ENCODE assay signal across 8 cellular contexts in genomic region chr18:7566244-7566586, GRCh38. TPM values are rescaled to one million over a fixed set of nuclear protein-coding genes. Genes with fewer than 3 reads are reported as not detected.
DNase-seq lines count a peak whose midpoint lies in the region; ATAC-seq and TF ChIP-seq lines count a peak whose summit lies in the region.

No MANE protein-coding gene starts in this region.

- H3K4me1 Mint-ChIP-seq in GM23338, result peaks cover 13% of the 10 kb centered on the region
- H3K4me1 Mint-ChIP-seq in activated T-helper 2 cell treated with anti-CD3 and anti-CD28 coated beads, Interferon-gamma antibody, Interleukin-2, Interleukin-4, amounts not matched to agents 10 μg/mL and 5 μg/mL and 100 μg/mL, durations not matched to agents 14 hours and 24 hours and 36 hours (ENCODE audit: low read depth), result no peaks in the 10 kb centered on the region
- H3K4me1 Mint-ChIP-seq in activated CD8-positive, alpha-beta memory T cell treated with anti-CD3 and anti-CD28 coated beads, Interleukin-2, amount 10 ng/mL, durations not matched to agents 7 days and 5 days, result peaks cover 2% of the 10 kb centered on the region

- peaks cover 33% of the 10 kb centered on the region for H3K27me3 Mint-ChIP-seq in GM23338 (ENCODE audit: insufficient read depth, low read depth, poor library complexity)
- peaks cover 51% of the 10 kb centered on the region for H3K27me3 Mint-ChIP-seq in activated T-helper 2 cell treated with anti-CD3 and anti-CD28 coated beads, Interferon-gamma antibody, Interleukin-2, Interleukin-4, amounts not matched to agents 10 μg/mL and 5 μg/mL and 100 μg/mL, durations not matched to agents 14 hours and 24 hours and 36 hours (ENCODE audit: low read depth)
- peaks cover 42% of the 10 kb centered on the region for H3K27me3 Mint-ChIP-seq in activated CD8-positive, alpha-beta memory T cell treated with anti-CD3 and anti-CD28 coated beads, Interleukin-2, amount 10 ng/mL, durations not matched to agents 7 days and 5 days

- H3K9me3 Mint-ChIP-seq in GM23338, result no peaks in the 10 kb centered on the region; the same call in 2 of the 3 replicates
- H3K9me3 Mint-ChIP-seq in activated T-helper 2 cell treated with anti-CD3 and anti-CD28 coated beads, Interferon-gamma antibody, Interleukin-2, Interleukin-4, amounts not matched to agents 10 μg/mL and 5 μg/mL and 100 μg/mL, durations not matched to agents 14 hours and 24 hours and 36 hours, result peaks cover 3% of the 10 kb centered on the region
- H3K9me3 Mint-ChIP-seq in activated CD8-positive, alpha-beta memory T cell treated with anti-CD3 and anti-CD28 coated beads, Interleukin-2, amount 10 ng/mL, durations not matched to agents 7 days and 5 days (ENCODE audit: low read depth), result peaks cover 2% of the 10 kb centered on the region
- no peaks in the 10 kb centered on the region for H3K9me3 Mint-ChIP-seq in activated naive CD4-positive, alpha-beta T cell treated with anti-CD3 and anti-CD28 coated beads, Interleukin-2, amount 50 U/mL, for 72 hours

- whole genome bisulfite sequencing in right cardiac atrium, result 4% methylated on average over 7 of the region's 7 CpGs

- no peaks in the 10 kb centered on the region for H3K36me3 ChIP-seq in GM23338 (ENCODE audit: insufficient read depth)
- no peaks in the 10 kb centered on the region for H3K36me3 ChIP-seq in rectal smooth muscle tissue (ENCODE audit: control insufficient read depth, insufficient read depth, low read length)

- H2AFZ ChIP-seq in GM23338, result peak overlapping the region; percentile 96

- peak overlapping the region; percentile 71 for H3K4me3 ChIP-seq in GM23338
- H3K4me3 ChIP-seq in right cardiac atrium (ENCODE audit: low read length), result peak overlapping the region; percentile 84
- H3K4me3 ChIP-seq in rectal smooth muscle tissue (ENCODE audit: low read length), result peak overlapping the region; percentile 78

- H3K27me3 ChIP-seq in GM23338 (ENCODE audit: insufficient read depth), result peaks cover 57% of the 10 kb centered on the region
- H3K27me3 ChIP-seq in right cardiac atrium (ENCODE audit: control insufficient read depth, insufficient read depth), result no peaks in the 10 kb centered on the region
- H3K27me3 ChIP-seq in rectal smooth muscle tissue (ENCODE audit: control insufficient read depth, insufficient read depth, low read length), result no peaks in the 10 kb centered on the region

- H3K4me2 ChIP-seq in GM23338, result peak overlapping the region; percentile 89

- H3K9me2 ChIP-seq in GM23338 (ENCODE audit: insufficient read depth), result no peaks in the 10 kb centered on the region

- no peak overlapping the region for H3K27ac Mint-ChIP-seq in GM23338
- H3K27ac Mint-ChIP-seq in activated T-helper 2 cell treated with anti-CD3 and anti-CD28 coated beads, Interferon-gamma antibody, Interleukin-2, Interleukin-4, amounts not matched to agents 10 μg/mL and 5 μg/mL and 100 μg/mL, durations not matched to agents 14 hours and 24 hours and 36 hours, result no peak overlapping the region
- H3K27ac Mint-ChIP-seq in activated CD8-positive, alpha-beta memory T cell treated with anti-CD3 and anti-CD28 coated beads, Interleukin-2, amount 10 ng/mL, durations not matched to agents 7 days and 5 days, result no peak overlapping the region
- H3K27ac Mint-ChIP-seq in activated naive CD4-positive, alpha-beta T cell treated with anti-CD3 and anti-CD28 coated beads, Interleukin-2, amount 50 U/mL, for 72 hours, result no peak overlapping the region

- CTCF ChIA-PET in activated CD8-positive, alpha-beta memory T cell treated with anti-CD3 and anti-CD28 coated beads, Interleukin-2, amount 10 ng/mL, durations not matched to agents 7 days and 5 days (lab: Charles Lee), result interaction anchor here (1.0 to 1.5 kb wide), 2 partner anchors 9 to 10 kb away, joined by 3 to 5 read pairs; no protein-coding TSS in a partner anchor

- intact Hi-C loops in activated T-helper 2 cell treated with anti-CD3 and anti-CD28 coated beads, Interferon-gamma antibody, Interleukin-2, Interleukin-4, amounts not matched to agents 10 μg/mL and 5 μg/mL and 100 μg/mL, durations not matched to agents 14 hours and 24 hours and 36 hours (cut with micrococcal nuclease), result loop anchor here (5.0 kb wide), 1 partner anchor 481 kb away; no protein-coding TSS in a partner anchor
- intact Hi-C loops in right cardiac atrium (cut with DNase I), result loop anchor here in 3 of 4 donors (2.0 to 10.0 kb wide), 5 partner anchors 111 to 293 kb away; no protein-coding TSS in a partner anchor

- DNase-seq in GM23338 (ENCODE audit: low spot score), result no peak
- no peak for DNase-seq in activated T-helper 2 cell treated with anti-CD3 and anti-CD28 coated beads, Interferon-gamma antibody, Interleukin-2, Interleukin-4, amounts not matched to agents 10 μg/mL and 5 μg/mL and 100 μg/mL, durations not matched to agents 14 hours and 24 hours and 36 hours (ENCODE audit: low spot score)
- DNase-seq in right cardiac atrium, result no peak
- DNase-seq in NCI-H345 treated with DMSO at 0.1 percent for 48 hours (lab: John Stamatoyannopoulos, UW; ENCODE audit: unreplicated experiment), result no peak
- DNase-seq in activated CD8-positive, alpha-beta memory T cell treated with anti-CD3 and anti-CD28 coated beads, Interleukin-2, amount 10 ng/mL, durations not matched to agents 7 days and 5 days, result no peak
- DNase-seq in activated naive CD4-positive, alpha-beta T cell treated with anti-CD3 and anti-CD28 coated beads, Interleukin-2, amount 50 U/mL, for 72 hours (ENCODE audit: low spot score in 2 of 2), result no peak

- no peaks in the 10 kb centered on the region for H3K36me3 Mint-ChIP-seq in GM23338 (ENCODE audit: low read depth)
- H3K36me3 Mint-ChIP-seq in activated T-helper 2 cell treated with anti-CD3 and anti-CD28 coated beads, Interferon-gamma antibody, Interleukin-2, Interleukin-4, amounts not matched to agents 10 μg/mL and 5 μg/mL and 100 μg/mL, durations not matched to agents 14 hours and 24 hours and 36 hours (ENCODE audit: low read depth), result no peaks in the 10 kb centered on the region
- H3K36me3 Mint-ChIP-seq in activated CD8-positive, alpha-beta memory T cell treated with anti-CD3 and anti-CD28 coated beads, Interleukin-2, amount 10 ng/mL, durations not matched to agents 7 days and 5 days, result no peaks in the 10 kb centered on the region
- H3K36me3 Mint-ChIP-seq in activated naive CD4-positive, alpha-beta T cell treated with anti-CD3 and anti-CD28 coated beads, Interleukin-2, amount 50 U/mL, for 72 hours, result peaks cover 0 to 8% of the 10 kb centered on the region in 2 donors

- H3K79me2 ChIP-seq in GM23338 (replicated peaks; ENCODE audit: insufficient read depth), result peaks cover 14% of the 10 kb centered on the region; the same call in 1 of the 2 replicates

- H3F3A ChIP-seq in GM23338 (replicated peaks; ENCODE audit: low read depth), result no peaks in the 10 kb centered on the region

- H3K9ac ChIP-seq in rectal smooth muscle tissue (ENCODE audit: low read length), result peak overlapping the region; percentile 59

- no peak for TF ChIP-seq CTCF in GM23338 (conservative IDR thresholded peaks at IDR 0.05; ENCODE audit: low read depth in 2 of 2)

- H3K4me1 ChIP-seq in GM23338 (ENCODE audit: insufficient read depth) (peaks cover 11% of the 10 kb centered on the region), right cardiac atrium (ENCODE audit: control insufficient read depth, insufficient read depth, low read length) (peaks cover 3% of the 10 kb centered on the region), rectal smooth muscle tissue (ENCODE audit: control insufficient read depth, insufficient read depth, low read length) (peaks cover 11% of the 10 kb centered on the region)

- H3K27ac ChIP-seq in GM23338 (ENCODE audit: low read depth) (no peak overlapping the region), right cardiac atrium (ENCODE audit: low read length) (peak overlapping the region; percentile 100), rectal smooth muscle tissue (ENCODE audit: low read depth, low read length) (peak overlapping the region; percentile 96)

- peak overlapping the region; percentile 76 for H3K4me3 Mint-ChIP-seq in GM23338
- H3K4me3 Mint-ChIP-seq in activated T-helper 2 cell treated with anti-CD3 and anti-CD28 coated beads, Interferon-gamma antibody, Interleukin-2, Interleukin-4, amounts not matched to agents 10 μg/mL and 5 μg/mL and 100 μg/mL, durations not matched to agents 14 hours and 24 hours and 36 hours (ENCODE audit: low read depth), result peak overlapping the region; percentile 39
- H3K4me3 Mint-ChIP-seq in activated CD8-positive, alpha-beta memory T cell treated with anti-CD3 and anti-CD28 coated beads, Interleukin-2, amount 10 ng/mL, durations not matched to agents 7 days and 5 days, result no peak overlapping the region

- no peaks in the 10 kb centered on the region; the same call in 1 of the 2 replicates for H4K20me1 ChIP-seq in GM23338 (replicated peaks; ENCODE audit: insufficient read depth)

- H3K9me3 ChIP-seq in right cardiac atrium (ENCODE audit: control insufficient read depth, low read length), result no peaks in the 10 kb centered on the region

- ATAC-seq in GM23338 (no peak), right cardiac atrium (no peak), GM21515 (IDR thresholded peaks at IDR 0.05; ENCODE audit: unreplicated experiment) (no peak)
- ATAC-seq in activated CD8-positive, alpha-beta memory T cell treated with anti-CD3 and anti-CD28 coated beads, Interleukin-2, amount 10 ng/mL, durations not matched to agents 7 days and 5 days, result no peak
- no peak for ATAC-seq in activated naive CD4-positive, alpha-beta T cell treated with anti-CD3 and anti-CD28 coated beads, Interleukin-2, amount 50 U/mL, for 72 hours

TF ChIP-seq in GM23338, 12 proteins besides CTCF, POLR2A, EP300 and RAD21 (continues in another document):
- TF ChIP-seq ZNF114 (CRISPR knock-in tag; IDR thresholded peaks at IDR 0.05) (no peak), STAT1 (IDR thresholded peaks at IDR 0.05; ENCODE audit: unreplicated experiment) (no peak)

RNA-seq across cellular contexts. Expression of gene PTPRM, which starts 0.9 kb away (rescaled TPM):
- 5.3 and 6.3 TPM in 2 replicates for total RNA-seq in GM23338 (2014; rRNA removed; shearing (Covaris generic))
- polyA plus RNA-seq in GM23338 (2016; fragmentation: Nextera tagmentation; extraction: Ambion mirVana) (1.6 and 4.3 TPM in 2 replicates), right cardiac atrium (81.5 TPM)
- total RNA-seq in activated T-helper 2 cell treated with anti-CD3 and anti-CD28 coated beads, Interferon-gamma antibody, Interleukin-2, Interleukin-4, amounts not matched to agents 10 μg/mL and 5 μg/mL and 100 μg/mL, durations not matched to agents 14 hours and 24 hours and 36 hours, result 4.5 and 5.6 TPM in 2 replicates
- 10 to 100 TPM; 55.1 to 76.2 (median 62.9) TPM for total RNA-seq in right cardiac atrium
- total RNA-seq in activated CD8-positive, alpha-beta memory T cell treated with anti-CD3 and anti-CD28 coated beads, Interleukin-2, amount 10 ng/mL, durations not matched to agents 7 days and 5 days, result 1 to 10 TPM; 3.1 to 5.7 TPM
- total RNA-seq in activated naive CD4-positive, alpha-beta T cell treated with anti-CD3 and anti-CD28 coated beads, Interleukin-2, amount 50 U/mL, for 72 hours, result 1 to 10 TPM; 1.7 to 2.8 TPM
